Comparison of ENCODE assay signal across 26 cellular contexts in genomic region chr13:99564389-99564788, GRCh38.
"Had no signal": no experiment of that assay in that cellular context is flagged by ENCODE, and none has a peak within 500 bp of the region (broad histone marks: within the 10 kb centered on the region; RNA-seq: fewer than 3 reads in every experiment).

No MANE protein-coding gene starts in this region.

- H3K4me1 ChIP-seq: colonic mucosa, psoas muscle, suprapubic skin, transverse colon, upper lobe of right lung, vagina had no signal

- H3K4me1 Mint-ChIP-seq: endodermal cell; stimulated activated naive CD8-positive, alpha-beta T cell treated with anti-CD3 and anti-CD28 coated beads, Interleukin-15, amount 100 ng/mL, for 72 hours had no signal

- H3K4me3 ChIP-seq: colonic mucosa, lung, ovary, psoas muscle, sigmoid colon, suprapubic skin, transverse colon, upper lobe of right lung, vagina had no signal

- H3K4me3 Mint-ChIP-seq: dendritic cell treated with granulocyte-macrophage colony-stimulating factor and Interleukin-4, amounts not matched to agents 40 ng/mL and 50 ng/mL, for 4 days; endodermal cell; memory B cell; natural killer cell; stimulated activated naive CD8-positive, alpha-beta T cell treated with anti-CD3 and anti-CD28 coated beads, Interleukin-15, amount 100 ng/mL, for 72 hours had no signal

- H3K36me3 ChIP-seq: ovary had no signal

- H3K27ac ChIP-seq: colonic mucosa, epithelial cell of prostate, ovary, psoas muscle, sigmoid colon, suprapubic skin, transverse colon, upper lobe of right lung, vagina had no signal

- H3K9me3 ChIP-seq: colonic mucosa, ovary, psoas muscle, upper lobe of right lung, vagina had no signal

- H3K27me3 ChIP-seq: colonic mucosa, ovary, sigmoid colon, suprapubic skin, transverse colon, upper lobe of right lung, vagina had no signal

- H3K27ac Mint-ChIP-seq: dendritic cell treated with granulocyte-macrophage colony-stimulating factor and Interleukin-4, amounts not matched to agents 40 ng/mL and 50 ng/mL, for 4 days; endodermal cell; memory B cell; natural killer cell; stimulated activated naive CD8-positive, alpha-beta T cell treated with anti-CD3 and anti-CD28 coated beads, Interleukin-15, amount 100 ng/mL, for 72 hours had no signal

- H3K27me3 Mint-ChIP-seq: memory B cell; stimulated activated naive CD8-positive, alpha-beta T cell treated with anti-CD3 and anti-CD28 coated beads, Interleukin-15, amount 100 ng/mL, for 72 hours had no signal

- ATAC-seq: esophagus mucosa; left lobe of liver; natural killer cell; psoas muscle; right cardiac atrium; stimulated activated naive CD8-positive, alpha-beta T cell treated with anti-CD3 and anti-CD28 coated beads, Interleukin-15, amount 100 ng/mL, for 72 hours; upper lobe of right lung had no signal

- DNase-seq: colonic mucosa; effector CD8-positive, alpha-beta T cell; endodermal cell; hypothalamus; kidney; natural killer cell; occipital lobe; ovary; psoas muscle; right cardiac atrium; sigmoid colon; stimulated activated CD4-positive, alpha-beta T cell treated with anti-CD3 and anti-CD28 coated beads, Interleukin-15, amount 100 ng/mL, for 24 hours; stimulated activated CD4-positive, alpha-beta T cell treated with anti-CD3 and anti-CD28 coated beads, Interleukin-2, amount 100 ng/mL, for 48 hours; stimulated activated CD8-positive, alpha-beta memory T cell treated with anti-CD3 and anti-CD28 coated beads, Interleukin-4, amount 100 ng/mL, for 48 hours; stimulated activated naive CD4-positive, alpha-beta T cell; stimulated activated naive CD8-positive, alpha-beta T cell treated with anti-CD3 and anti-CD28 coated beads, Interleukin-15, amount 100 ng/mL, for 72 hours; transverse colon; upper lobe of right lung had no signal
